Comparison of ENCODE assay signal across 24 cellular contexts in the genomic region with DNA sequence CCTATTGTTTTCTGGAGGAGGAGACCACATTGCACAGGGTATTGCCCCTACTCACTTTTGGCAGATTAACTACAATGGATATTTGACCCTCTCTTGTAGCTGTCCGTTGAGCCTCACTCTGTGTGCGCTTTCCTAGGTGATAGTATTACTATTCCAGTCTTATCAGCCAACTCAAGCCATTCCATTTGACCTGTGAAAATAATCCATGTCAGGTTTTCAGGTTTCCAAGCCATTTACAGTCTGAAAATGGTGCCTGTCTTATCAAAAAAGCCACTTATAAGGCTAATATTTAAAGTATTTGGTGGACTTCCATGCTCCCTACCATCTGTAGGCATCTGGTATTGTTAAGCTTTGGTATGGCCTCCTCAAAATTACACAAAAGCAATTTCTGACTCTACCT. TPM values are rescaled to one million over a fixed set of nuclear protein-coding genes. Genes with fewer than 3 reads are reported as not detected.
A peak's percentile ranks its signal among the peaks of the same experiment; 100 is the strongest.
DNase-seq lines count a peak whose midpoint lies in the region; ATAC-seq and TF ChIP-seq lines count a peak whose summit lies in the region.
"Had no signal": no experiment of that assay in that cellular context is flagged by ENCODE, and none has a peak within 500 bp of the region (broad histone marks: within the 10 kb centered on the region; RNA-seq: fewer than 3 reads in every experiment).

No MANE protein-coding gene starts in this region.

- no peak overlapping the region for H2AFZ ChIP-seq in neuronal stem cell (ENCODE audit: low read length)

- H3K9me3 Mint-ChIP-seq in WTC11: peaks cover 10% of the 10 kb centered on the region; the same call in 1 of the 2 replicates
- H3K9me3 Mint-ChIP-seq in natural killer cell: peaks cover 3 to 4% of the 10 kb centered on the region in 2 donors

- H3K18ac ChIP-seq in neuronal stem cell (ENCODE audit: low read length): no peak overlapping the region

- no peak overlapping the region for H2BK12ac ChIP-seq in neuronal stem cell (ENCODE audit: low read length)

- no peak overlapping the region for H3K4me2 ChIP-seq in neuronal stem cell (ENCODE audit: insufficient read depth, low read length, poor library complexity, severe bottlenecking)
- H3K4me2 ChIP-seq: A549; BLaER1 treated with 17β-estradiol and CSF1 and Interleukin-3, amounts not matched to agents 10 nM and 100 nM had no signal

- H3K27me3 Mint-ChIP-seq in WTC11 (ENCODE audit: low read depth): no peaks in the 10 kb centered on the region
- H3K27me3 Mint-ChIP-seq in natural killer cell (ENCODE audit: low read depth in 2 of 2): no peaks in the 10 kb centered on the region

- H3K4me3 Mint-ChIP-seq in WTC11: no peak overlapping the region
- peak overlapping the region; percentile 33 for H3K4me3 Mint-ChIP-seq in natural killer cell
- H3K4me3 Mint-ChIP-seq: CD14-positive monocyte; CD4-positive, alpha-beta T cell; CD8-positive, alpha-beta memory T cell; H9 had no signal

- peak overlapping the region; percentile 7 for H3K9ac ChIP-seq in neuronal stem cell (ENCODE audit: low read depth, low read length, poor library complexity)
- H3K9ac ChIP-seq: BLaER1 treated with 17β-estradiol and CSF1 and Interleukin-3, amounts not matched to agents 10 nM and 100 nM had no signal

- H3K4me3 ChIP-seq in neuronal stem cell (ENCODE audit: low read length in 2 of 2): no peak overlapping the region
- H3K4me3 ChIP-seq: A549; BLaER1 treated with 17β-estradiol and CSF1 and Interleukin-3, amounts not matched to agents 10 nM and 100 nM; GM12878 had no signal

- no peaks in the 10 kb centered on the region for H3K79me1 ChIP-seq in neuronal stem cell (ENCODE audit: low read depth, low read length)

- in situ Hi-C loops in GM13977 (cut with MboI; ENCODE audit: low pct_unique_long_range_greater_than_20kb, low sequenced_read_pairs, unreplicated experiment): no loop called here

- POLR2A ChIA-PET in WTC11 (lab: Charles Lee): no interaction called here

- intact Hi-C loops in natural killer cell (cut with micrococcal nuclease): loop anchor here (2.0 to 5.0 kb wide), 2 partner anchors 15 to 34 kb away; no protein-coding TSS in a partner anchor

- H3K4ac ChIP-seq in neuronal stem cell (ENCODE audit: low read length): no peak overlapping the region

- TF ChIP-seq CTCF in WTC11 (IDR thresholded peaks at IDR 0.05) (no peak), natural killer cell (IDR thresholded peaks at IDR 0.05) (no peak), GM13977 (IDR thresholded peaks at IDR 0.05; ENCODE audit: extremely low read depth, insufficient read depth, missing control alignments) (no peak)

- CTCF ChIA-PET in WTC11 (lab: Charles Lee): no interaction called here

- H2BK120ac ChIP-seq in neuronal stem cell (ENCODE audit: low read depth, low read length): no peak overlapping the region

- DNase-seq in NCI-H82 (lab: John Stamatoyannopoulos, UW) (peak; percentile 7), NCI-H82 treated with DMSO at 0.1 percent for 48 hours (lab: John Stamatoyannopoulos, UW; ENCODE audit: unreplicated experiment) (no peak), WTC11 (ENCODE audit: low spot score) (no peak), natural killer cell (no peak), neuronal stem cell (ENCODE audit: low spot score) (no peak), NCI-H1436 treated with DMSO at 0.1 percent for 48 hours (lab: John Stamatoyannopoulos, UW) (no peak), GM13977 (ENCODE audit: low spot score) (no peak)
- DNase-seq: 8988T; ACHN; AML-193; BE2C; CD4-positive, alpha-beta T cell; CD8-positive, alpha-beta memory T cell; DMS 273 treated with DMSO at 0.1 percent for 48 hours; DMS79; EL; GDM1; H9 had no signal

- H3K36me3 Mint-ChIP-seq in WTC11: no peaks in the 10 kb centered on the region
- H3K36me3 Mint-ChIP-seq in natural killer cell: peaks cover 7% of the 10 kb centered on the region
- H3K36me3 Mint-ChIP-seq: CD14-positive monocyte had no signal

- H4K91ac ChIP-seq in neuronal stem cell (ENCODE audit: low read depth, low read length, poor library complexity): no peak overlapping the region

- no peak overlapping the region for H2BK15ac ChIP-seq in neuronal stem cell (ENCODE audit: low read length)

- no peak overlapping the region for H3K23ac ChIP-seq in neuronal stem cell (ENCODE audit: low read depth, low read length, poor library complexity)

- ATAC-seq in WTC11: no peak
- no peak for ATAC-seq in natural killer cell
- ATAC-seq in GM18511 (IDR thresholded peaks at IDR 0.05; ENCODE audit: unreplicated experiment): no peak
- ATAC-seq: A549, GM12878, HCT116 had no signal

- H3K4me1 Mint-ChIP-seq in WTC11 (no peaks in the 10 kb centered on the region), natural killer cell (peaks cover 52 to 66% of the 10 kb centered on the region in 2 donors)
- H3K4me1 Mint-ChIP-seq: H9 had no signal

- H2AK5ac ChIP-seq in neuronal stem cell (ENCODE audit: low read depth, low read length): no peak overlapping the region

- H3K36me3 ChIP-seq in neuronal stem cell (replicated peaks in 1 of 2; ENCODE audit: control insufficient read depth in 2 of 2, insufficient read depth in 2 of 2, low read length in 2 of 2): no peaks in the 10 kb centered on the region
- H3K36me3 ChIP-seq: BE2C; BLaER1 treated with 17β-estradiol and CSF1 and Interleukin-3, amounts not matched to agents 10 nM and 100 nM had no signal

- no peaks in the 10 kb centered on the region for H3K4me1 ChIP-seq in neuronal stem cell (ENCODE audit: control insufficient read depth in 2 of 2, insufficient read depth in 1 of 2, low read depth in 1 of 2, low read length in 2 of 2)
- H3K4me1 ChIP-seq: A549; BE2C; BLaER1 treated with 17β-estradiol and CSF1 and Interleukin-3, amounts not matched to agents 10 nM and 100 nM had no signal

- no peaks in the 10 kb centered on the region for H3K27me3 ChIP-seq in neuronal stem cell (ENCODE audit: control insufficient read depth in 3 of 3, insufficient read depth in 3 of 3, low read depth in 1 of 3, low read length in 3 of 3)
- H3K27me3 ChIP-seq: BLaER1 treated with 17β-estradiol and CSF1 and Interleukin-3, amounts not matched to agents 10 nM and 100 nM had no signal

- H4K8ac ChIP-seq in neuronal stem cell (ENCODE audit: low read depth, low read length): no peak overlapping the region

- H3K27ac ChIP-seq in neuronal stem cell (replicated peaks; ENCODE audit: low read length): no peak overlapping the region
- H3K27ac ChIP-seq: A549; BLaER1 treated with 17β-estradiol and CSF1 and Interleukin-3, amounts not matched to agents 10 nM and 100 nM had no signal

- H2BK5ac ChIP-seq in neuronal stem cell (ENCODE audit: low read length): no peak overlapping the region

- H3K14ac ChIP-seq in neuronal stem cell (ENCODE audit: low read length): no peak overlapping the region

- peaks cover 0 to 1% of the 10 kb centered on the region in 2 donors for H3K9me3 ChIP-seq in neuronal stem cell (replicated peaks in 1 of 2; ENCODE audit: control insufficient read depth in 2 of 2, insufficient read depth in 1 of 2, low read depth in 1 of 2, low read length in 2 of 2)
- H3K9me3 ChIP-seq: A549, BE2C had no signal

- no CpG with 5 or more reads among the region's 2 CpGs for WGBS in neuronal stem cell (ENCODE audit: extremely low coverage in 2 of 2, insufficient read length in 2 of 2, insufficient replicate concordance in 1 of 2), 2 donors

- H3K27ac Mint-ChIP-seq in WTC11 (no peak overlapping the region), natural killer cell (peak overlapping the region; percentile 86 to 92)
- H3K27ac Mint-ChIP-seq: CD14-positive monocyte; CD4-positive, alpha-beta T cell; H9 had no signal

TF ChIP-seq in WTC11, 78 proteins besides CTCF, POLR2A, EP300 and RAD21 (continues in another document):
- TF ChIP-seq, protein P1, sequence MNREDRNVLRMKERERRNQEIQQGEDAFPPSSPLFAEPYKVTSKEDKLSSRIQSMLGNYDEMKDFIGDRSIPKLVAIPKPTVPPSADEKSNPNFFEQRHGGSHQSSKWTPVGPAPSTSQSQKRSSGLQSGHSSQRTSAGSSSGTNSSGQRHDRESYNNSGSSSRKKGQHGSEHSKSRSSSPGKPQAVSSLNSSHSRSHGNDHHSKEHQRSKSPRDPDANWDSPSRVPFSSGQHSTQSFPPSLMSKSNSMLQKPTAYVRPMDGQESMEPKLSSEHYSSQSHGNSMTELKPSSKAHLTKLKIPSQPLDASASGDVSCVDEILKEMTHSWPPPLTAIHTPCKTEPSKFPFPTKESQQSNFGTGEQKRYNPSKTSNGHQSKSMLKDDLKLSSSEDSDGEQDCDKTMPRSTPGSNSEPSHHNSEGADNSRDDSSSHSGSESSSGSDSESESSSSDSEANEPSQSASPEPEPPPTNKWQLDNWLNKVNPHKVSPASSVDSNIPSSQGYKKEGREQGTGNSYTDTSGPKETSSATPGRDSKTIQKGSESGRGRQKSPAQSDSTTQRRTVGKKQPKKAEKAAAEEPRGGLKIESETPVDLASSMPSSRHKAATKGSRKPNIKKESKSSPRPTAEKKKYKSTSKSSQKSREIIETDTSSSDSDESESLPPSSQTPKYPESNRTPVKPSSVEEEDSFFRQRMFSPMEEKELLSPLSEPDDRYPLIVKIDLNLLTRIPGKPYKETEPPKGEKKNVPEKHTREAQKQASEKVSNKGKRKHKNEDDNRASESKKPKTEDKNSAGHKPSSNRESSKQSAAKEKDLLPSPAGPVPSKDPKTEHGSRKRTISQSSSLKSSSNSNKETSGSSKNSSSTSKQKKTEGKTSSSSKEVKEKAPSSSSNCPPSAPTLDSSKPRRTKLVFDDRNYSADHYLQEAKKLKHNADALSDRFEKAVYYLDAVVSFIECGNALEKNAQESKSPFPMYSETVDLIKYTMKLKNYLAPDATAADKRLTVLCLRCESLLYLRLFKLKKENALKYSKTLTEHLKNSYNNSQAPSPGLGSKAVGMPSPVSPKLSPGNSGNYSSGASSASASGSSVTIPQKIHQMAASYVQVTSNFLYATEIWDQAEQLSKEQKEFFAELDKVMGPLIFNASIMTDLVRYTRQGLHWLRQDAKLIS (CRISPR knock-in tag; IDR thresholded peaks at IDR 0.05; ENCODE audit: borderline replicate concordance): no peak

RNA-seq across cellular contexts. Expression of gene KLRD1, which starts 29.6 kb away (rescaled TPM):
- total RNA-seq in WTC11 (2021) (0.16 to 0.71 TPM (median 0.55 TPM) in 3 replicates), natural killer cell (100 to 1,000 TPM; 568 to 782 (median 688) TPM)
- 0.08 TPM for polyA plus RNA-seq in neuronal stem cell (2013, experiment 1 of 2)
- 0.08 TPM for polyA plus RNA-seq in neuronal stem cell (2013, experiment 2 of 2)
- total RNA-seq: H9 had no signal

Comparison
In these comparisons a context has a peak if more than half of its experiments do, and no peak if none do; other contexts are left out.
1. RNA of gene KLRD1, which starts 29.6 kb away (total RNA-seq): 568 to 782 TPM in natural killer cell; 0.16 to 0.71 TPM in WTC11; every median in the first group is over 100 times any median in the second.